In the genomic region with DNA sequence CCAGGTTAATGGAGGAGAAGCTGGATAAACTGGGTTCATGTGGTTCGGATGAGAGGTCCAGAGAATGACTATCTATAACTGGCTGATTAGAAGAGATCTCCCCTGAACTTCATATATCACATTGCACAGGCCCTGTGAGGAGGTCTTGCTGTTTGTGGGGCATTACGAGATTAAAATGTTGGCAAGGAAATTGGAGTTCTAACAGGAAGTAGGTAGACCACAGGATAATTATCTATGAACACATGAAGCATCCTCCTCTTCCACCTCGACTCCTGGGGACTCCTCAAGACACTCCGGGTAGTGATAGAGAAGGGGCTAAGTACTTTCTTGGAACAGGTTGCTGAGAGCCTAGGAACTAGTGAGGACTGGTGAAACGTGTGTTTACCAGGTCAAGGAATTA, we compare ENCODE assay signal across 35 cellular contexts.
"Had no signal": no experiment of that assay in that cellular context is flagged by ENCODE, and none has a peak within 500 bp of the region (broad histone marks: within the 10 kb centered on the region; RNA-seq: fewer than 3 reads in every experiment).

No MANE protein-coding gene starts in this region.

- H3K27ac ChIP-seq: adrenal gland, body of pancreas, breast epithelium, PC-9, RWPE1, VCaP had no signal

- H3K4me3 Mint-ChIP-seq: activated B cell treated with CpG ODN at 0.5 μM for 24 hours; activated CD4-positive, alpha-beta memory T cell treated with anti-CD3 and anti-CD28 coated beads for 36 hours; activated T-cell treated with anti-CD3 and anti-CD28 coated beads, Interleukin-2, amount 50 U/mL, for 72 hours had no signal

- H3K27me3 ChIP-seq: adrenal gland, body of pancreas, breast epithelium had no signal

- FAIRE-seq: astrocyte, K562, RCC 7860 had no signal

- H3K27ac Mint-ChIP-seq: activated B cell treated with CpG ODN at 0.5 μM for 24 hours; activated CD4-positive, alpha-beta memory T cell treated with anti-CD3 and anti-CD28 coated beads for 36 hours; activated T-cell treated with anti-CD3 and anti-CD28 coated beads, Interleukin-2, amount 50 U/mL, for 72 hours; activated T-helper 2 cell treated with anti-CD3 and anti-CD28 coated beads, Interferon-gamma antibody, Interleukin-2, Interleukin-4, amounts not matched to agents 10 μg/mL and 5 μg/mL and 100 μg/mL, durations not matched to agents 14 hours and 24 hours and 36 hours had no signal

- H3K36me3 Mint-ChIP-seq: activated CD4-positive, alpha-beta memory T cell treated with anti-CD3 and anti-CD28 coated beads for 36 hours had no signal

- H3K9me3 ChIP-seq: adrenal gland, body of pancreas, breast epithelium had no signal

- H3K27me3 Mint-ChIP-seq: activated B cell treated with CpG ODN at 0.5 μM for 24 hours; activated CD4-positive, alpha-beta memory T cell treated with anti-CD3 and anti-CD28 coated beads for 36 hours had no signal

- H3K4me1 Mint-ChIP-seq: activated B cell treated with CpG ODN at 0.5 μM for 24 hours had no signal

- H3K4me1 ChIP-seq: adrenal gland, body of pancreas, breast epithelium had no signal

- H3K36me3 ChIP-seq: adrenal gland, breast epithelium had no signal

- DNase-seq: activated B cell treated with CpG ODN at 0.5 μM for 24 hours; activated CD4-positive, alpha-beta memory T cell treated with anti-CD3 and anti-CD28 coated beads for 36 hours; activated CD4-positive, alpha-beta T cell treated with anti-CD3 and anti-CD28 coated beads for 4 hours; activated CD4-positive, alpha-beta T cell treated with anti-CD3 and anti-CD28 coated beads, Interleukin-2, amount 50 U/mL, for 1 hour; activated CD4-positive, CD25-positive, alpha-beta regulatory T cell treated with anti-CD3 and anti-CD28 coated beads, Interleukin-2, amount 50 U/mL, for 72 hours; activated gamma-delta T cell; activated naive CD4-positive, alpha-beta T cell treated with Interleukin-2 at 50 U/mL for 16 hours; activated T-cell treated with anti-CD3 and anti-CD28 coated beads, Interleukin-2, amount 50 U/mL, for 1 hour; activated T-cell treated with anti-CD3 and anti-CD28 coated beads, Interleukin-2, amount 50 U/mL, for 72 hours; adrenal gland; body of pancreas; Karpas-422; NCI-H1048; NCI-H1105 treated with DMSO at 0.1 percent for 48 hours; NCI-H1436; NCI-H1694 treated with DMSO at 0.1 percent for 48 hours; NCI-H2029; NCI-H2171; NCI-H510A; NCI-H526; NCI-H748 treated with DMSO at 0.1 percent for 48 hours; NK-92 treated with Interleukin-12 subunit alpha and Interleukin-12 subunit beta, amount 100 ng/mL, for 24 hours; PC-9; SIG-M5; SW 1271; T-helper 1 cell; T-helper 2 cell; T-helper 9 cell had no signal

- H3K4me3 ChIP-seq: adrenal gland, body of pancreas, breast epithelium, K562, PC-9 had no signal
